In genomic region chrX:10325606-10326005, GRCh38 we compare ENCODE assay signal across 28 cellular contexts.
DNase-seq lines count a peak whose midpoint lies in the region; ATAC-seq and TF ChIP-seq lines count a peak whose summit lies in the region.
"Had no signal": no experiment of that assay in that cellular context is flagged by ENCODE, and none has a peak within 500 bp of the region (broad histone marks: within the 10 kb centered on the region; RNA-seq: fewer than 3 reads in every experiment).

No MANE protein-coding gene starts in this region.

- no peak overlapping the region for H2AK5ac ChIP-seq in IMR-90 (ENCODE audit: low read depth, low read length)

- no peak overlapping the region for H2BK5ac ChIP-seq in IMR-90 (ENCODE audit: low read depth, low read length, poor library complexity, severe bottlenecking)

- H2BK120ac ChIP-seq in IMR-90 (ENCODE audit: low read depth, low read length): no peak overlapping the region

- H3K27ac ChIP-seq in IMR-90 (ENCODE audit: insufficient read depth, low read length) (no peak overlapping the region), foreskin keratinocyte (no peak overlapping the region)
- H3K27ac ChIP-seq: RWPE1, thoracic aorta had no signal

- no peaks in the 10 kb centered on the region for H3K79me1 ChIP-seq in IMR-90 (ENCODE audit: low read depth in 1 of 2, low read length in 2 of 2)

- no peak overlapping the region for H4K8ac ChIP-seq in IMR-90 (ENCODE audit: low read depth in 2 of 2, low read length in 2 of 2)

- no peak overlapping the region for H3K56ac ChIP-seq in IMR-90 (ENCODE audit: extremely low read depth, insufficient read depth, low read length)

- no peak for ATAC-seq in IMR-90 (ENCODE audit: low read depth)
- ATAC-seq in foreskin keratinocyte: no peak
- no peak for ATAC-seq in GM18909 (IDR thresholded peaks at IDR 0.05; ENCODE audit: poor library complexity, unreplicated experiment)
- no peak for ATAC-seq in activated CD8-positive, alpha-beta T cell treated with anti-CD3 and anti-CD28 coated beads, Interleukin-2, amount 10 ng/mL, durations not matched to agents 7 days and 5 days
- ATAC-seq: GM12878, natural killer cell, SK-N-SH treated with all-trans-retinoic acid at 6 μM for 48 hours had no signal

- WGBS in IMR-90 (ENCODE audit: extremely low coverage in 2 of 2, insufficient read length in 1 of 2), 2 experiments: no CpG with 5 or more reads among the region's 2 CpGs

- no peak overlapping the region for H3K27ac Mint-ChIP-seq in activated CD8-positive, alpha-beta T cell treated with anti-CD3 and anti-CD28 coated beads, Interleukin-2, amount 10 ng/mL, durations not matched to agents 7 days and 5 days
- H3K27ac Mint-ChIP-seq: H9; natural killer cell; T-helper 2 cell treated with Interferon-gamma antibody and Interleukin-4, amounts not matched to agents 5 μg/mL and 100 μg/mL, for 36 hours had no signal

- H3K23ac ChIP-seq in IMR-90 (ENCODE audit: low read depth, low read length): no peak overlapping the region

- H3K14ac ChIP-seq in IMR-90 (replicated peaks; ENCODE audit: low read depth, low read length): no peak overlapping the region

- H4K20me1 ChIP-seq in IMR-90 (ENCODE audit: insufficient read depth, low read length): no peaks in the 10 kb centered on the region

- POLR2A ChIA-PET in IMR-90 (lab: Charles Lee; ENCODE audit: unreplicated experiment): no interaction called here
- POLR2A ChIA-PET in activated CD8-positive, alpha-beta T cell treated with anti-CD3 and anti-CD28 coated beads, Interleukin-2, amount 10 ng/mL, durations not matched to agents 7 days and 5 days (lab: Charles Lee): no interaction called here

- TF ChIP-seq POLR2A in IMR-90 (IDR thresholded peaks at IDR 0.05; ENCODE audit: low read depth, low read length): no peak

- H3K4me3 ChIP-seq in IMR-90 (ENCODE audit: insufficient read depth, low read depth, low read length) (no peak overlapping the region), choroid plexus epithelial cell (ENCODE audit: low read depth, low read length) (no peak overlapping the region)
- H3K4me3 ChIP-seq: GM12878, thoracic aorta had no signal

- H3K18ac ChIP-seq in IMR-90 (ENCODE audit: low read depth, low read length): no peak overlapping the region

- no peaks in the 10 kb centered on the region for H3K9me3 ChIP-seq in IMR-90 (ENCODE audit: control insufficient read depth, insufficient read depth, low read length)
- H3K9me3 ChIP-seq: BE2C, thoracic aorta had no signal

- no peaks in the 10 kb centered on the region for H3K9me3 Mint-ChIP-seq in activated CD8-positive, alpha-beta T cell treated with anti-CD3 and anti-CD28 coated beads, Interleukin-2, amount 10 ng/mL, durations not matched to agents 7 days and 5 days (ENCODE audit: insufficient read depth)
- H3K9me3 Mint-ChIP-seq: natural killer cell; T-helper 2 cell treated with Interferon-gamma antibody and Interleukin-4, amounts not matched to agents 5 μg/mL and 100 μg/mL, for 36 hours had no signal

- in situ Hi-C loops in IMR-90 (cut with MboI; ENCODE audit: low sequenced_read_pairs): no loop called here

- H3K4me1 ChIP-seq in IMR-90 (ENCODE audit: control insufficient read depth, insufficient read depth, low read length): peaks cover 2% of the 10 kb centered on the region; the same call in 1 of the 2 replicates
- H3K4me1 ChIP-seq in foreskin keratinocyte: no peaks in the 10 kb centered on the region
- H3K4me1 ChIP-seq: BE2C had no signal

- no peak overlapping the region for H3K4ac ChIP-seq in IMR-90 (ENCODE audit: low read depth, low read length)

- H3K9ac ChIP-seq in IMR-90 (ENCODE audit: low read depth, low read length): no peak overlapping the region

- H3K27me3 ChIP-seq in IMR-90 (ENCODE audit: control insufficient read depth, insufficient read depth, low read length) (no peaks in the 10 kb centered on the region; the same call in 1 of the 2 replicates), foreskin keratinocyte (no peaks in the 10 kb centered on the region)
- H3K27me3 ChIP-seq: BE2C had no signal

- H3K4me1 Mint-ChIP-seq in activated CD8-positive, alpha-beta T cell treated with anti-CD3 and anti-CD28 coated beads, Interleukin-2, amount 10 ng/mL, durations not matched to agents 7 days and 5 days (ENCODE audit: low read depth): no peaks in the 10 kb centered on the region
- H3K4me1 Mint-ChIP-seq: natural killer cell had no signal

- DNase-seq in IMR-90: peak; percentile 62
- DNase-seq in choroid plexus epithelial cell (ENCODE audit: low read depth): peak; percentile 77
- no peak for DNase-seq in foreskin keratinocyte
- no peak for DNase-seq in NCI-H2171 (lab: John Stamatoyannopoulos, UW)
- DNase-seq in activated CD8-positive, alpha-beta T cell treated with anti-CD3 and anti-CD28 coated beads, Interleukin-2, amount 10 ng/mL, durations not matched to agents 7 days and 5 days: no peak
- no peak for DNase-seq in NCI-H146 (lab: John Stamatoyannopoulos, UW)
- DNase-seq: activated CD4-positive, alpha-beta T cell treated with anti-CD3 and anti-CD28 coated beads for 4 hours; activated naive CD4-positive, alpha-beta T cell treated with Interleukin-2 at 50 U/mL for 16 hours; activated T-cell treated with anti-CD3 and anti-CD28 coated beads, Interleukin-2, amount 50 U/mL, for 48 hours; amygdala; BE2C; central memory CD4-positive, alpha-beta T cell; DMS79 treated with DMSO at 0.1 percent for 48 hours; H9; Kasumi-1; natural killer cell; NCI-H1048; NCI-H187; NCI-H69; stimulated activated CD4-positive, alpha-beta T cell treated with anti-CD3 and anti-CD28 coated beads, Interleukin-12 subunit alpha, Interleukin-12 subunit beta, amount 100 ng/mL, for 4 hours; stimulated activated CD4-positive, alpha-beta T cell treated with anti-CD3 and anti-CD28 coated beads, Interleukin-4, amount 100 ng/mL, for 4 hours; stimulated activated naive CD4-positive, alpha-beta T cell treated with Interleukin-2 at 50 U/mL for 16 hours had no signal

- intact Hi-C loops in IMR-90 (cut with micrococcal nuclease): loop anchor here (1.0 to 5.0 kb wide), 3 partner anchors 135 to 311 kb away; no protein-coding TSS in a partner anchor

- TF ChIP-seq RAD21 in IMR-90 (IDR thresholded peaks at IDR 0.05; ENCODE audit: low read length): no peak

- no peaks in the 10 kb centered on the region for H3K27me3 Mint-ChIP-seq in activated CD8-positive, alpha-beta T cell treated with anti-CD3 and anti-CD28 coated beads, Interleukin-2, amount 10 ng/mL, durations not matched to agents 7 days and 5 days (ENCODE audit: low read depth)

- no peak overlapping the region for H2BK20ac ChIP-seq in IMR-90 (ENCODE audit: low read depth, low read length)

- H4K5ac ChIP-seq in IMR-90 (ENCODE audit: low read depth, low read length): no peak overlapping the region

- CTCF ChIA-PET in IMR-90 (lab: Yijun Ruan, JAX): no interaction called here
- CTCF ChIA-PET in activated CD8-positive, alpha-beta T cell treated with anti-CD3 and anti-CD28 coated beads, Interleukin-2, amount 10 ng/mL, durations not matched to agents 7 days and 5 days (lab: Charles Lee): no interaction called here

- H3K36me3 Mint-ChIP-seq in activated CD8-positive, alpha-beta T cell treated with anti-CD3 and anti-CD28 coated beads, Interleukin-2, amount 10 ng/mL, durations not matched to agents 7 days and 5 days (ENCODE audit: low read depth): no peaks in the 10 kb centered on the region
- H3K36me3 Mint-ChIP-seq: natural killer cell had no signal

- H2AFZ ChIP-seq in IMR-90 (replicated peaks; ENCODE audit: low read length, poor library complexity): no peak overlapping the region

- dilution Hi-C loops in IMR-90 (cut with HindIII; ENCODE audit: low sequenced_read_pairs, unreplicated experiment): no loop called here

- no peak overlapping the region for H4K91ac ChIP-seq in IMR-90 (ENCODE audit: insufficient read depth, low read depth, low read length)

- H3K9me1 ChIP-seq in IMR-90 (ENCODE audit: insufficient read depth, low read length): no peaks in the 10 kb centered on the region

- no peak overlapping the region for H3K4me3 Mint-ChIP-seq in activated CD8-positive, alpha-beta T cell treated with anti-CD3 and anti-CD28 coated beads, Interleukin-2, amount 10 ng/mL, durations not matched to agents 7 days and 5 days
- H3K4me3 Mint-ChIP-seq: H9; natural killer cell; T-helper 2 cell treated with Interferon-gamma antibody and Interleukin-4, amounts not matched to agents 5 μg/mL and 100 μg/mL, for 36 hours had no signal

- no peak overlapping the region for H2BK15ac ChIP-seq in IMR-90 (ENCODE audit: low read depth, low read length)

- H2AK9ac ChIP-seq in IMR-90 (replicated peaks; ENCODE audit: low read depth, low read length, poor library complexity): no peak overlapping the region

- no peak overlapping the region for H3K4me2 ChIP-seq in IMR-90 (ENCODE audit: low read depth, low read length)

- H3K36me3 ChIP-seq in IMR-90 (ENCODE audit: control insufficient read depth, insufficient read depth, low read length): no peaks in the 10 kb centered on the region
- H3K36me3 ChIP-seq: BE2C, thoracic aorta had no signal

- no peak for TF ChIP-seq CTCF in IMR-90 (conservative IDR thresholded peaks at IDR 0.05; ENCODE audit: low read depth, low read length)
- TF ChIP-seq CTCF in choroid plexus epithelial cell (conservative IDR thresholded peaks at IDR 0.05; ENCODE audit: low read depth, low read length): no peak
- TF ChIP-seq CTCF in foreskin keratinocyte (conservative IDR thresholded peaks at IDR 0.05): peak; percentile 21

- no TSS peak for BruUV-seq in IMR-90 (replicated peaks; lab: Mats Ljungman, UMichigan)

TF ChIP-seq in IMR-90, 13 proteins besides CTCF, POLR2A, EP300 and RAD21 (continues in another document):
- TF ChIP-seq NFE2L2 (IDR thresholded peaks at IDR 0.05; ENCODE audit: low read depth, low read length) (no peak), MXI1 (IDR thresholded peaks at IDR 0.05; ENCODE audit: borderline replicate concordance, low read depth, low read length) (no peak), MAFK (IDR thresholded peaks at IDR 0.05; ENCODE audit: low read depth, low read length) (no peak), ELK1 (IDR thresholded peaks at IDR 0.05; ENCODE audit: borderline replicate concordance, low read depth, low read length) (no peak), CEBPB (IDR thresholded peaks at IDR 0.05; ENCODE audit: low read depth, low read length) (no peak)

Comparison
In these comparisons a context has a peak if more than half of its experiments do, and no peak if none do; other contexts are left out.
1. DNase-seq: peak in IMR-90 (single experiment) and choroid plexus epithelial cell (single experiment); none in foreskin keratinocyte (0 of 2), NCI-H2171 (single experiment), activated CD8-positive, alpha-beta T cell treated with anti-CD3 and anti-CD28 coated beads, Interleukin-2, amount 10 ng/mL, durations not matched to agents 7 days and 5 days (single experiment) and NCI-H146 (single experiment).